ENCODE assay signal across 8 cellular contexts in genomic region chr2:221572821-221573429, GRCh38. TPM values are rescaled to one million over a fixed set of nuclear protein-coding genes. Genes with fewer than 3 reads are reported as not detected.
DNase-seq lines count a peak whose midpoint lies in the region; ATAC-seq and TF ChIP-seq lines count a peak whose summit lies in the region.

No MANE protein-coding gene starts in this region.

- no peak for TF ChIP-seq CTCF in cardiac muscle cell (IDR thresholded peaks at IDR 0.05; ENCODE audit: low read depth, low read length)

- ATAC-seq in GM18511 (IDR thresholded peaks at IDR 0.05; ENCODE audit: unreplicated experiment), result peak; percentile 32
- ATAC-seq in HG02970 (IDR thresholded peaks at IDR 0.05; ENCODE audit: low FRiP score, unreplicated experiment), result peak; percentile 20
- ATAC-seq in activated naive CD4-positive, alpha-beta T cell treated with anti-CD3 and anti-CD28 coated beads, Interleukin-2, amount 50 U/mL, for 72 hours, result peak; percentile 44 to 45

- no peaks in the 10 kb centered on the region for H3K27me3 ChIP-seq in cardiac muscle cell

- peaks cover 8% of the 10 kb centered on the region for H3K4me1 ChIP-seq in cardiac muscle cell (ENCODE audit: low read depth)

- no peaks in the 10 kb centered on the region for H3K9me3 ChIP-seq in cardiac muscle cell (ENCODE audit: low read depth)

- H3K27ac ChIP-seq in cardiac muscle cell, result peak overlapping the region; percentile 45

- H3K9me3 Mint-ChIP-seq in activated naive CD4-positive, alpha-beta T cell treated with anti-CD3 and anti-CD28 coated beads, Interleukin-2, amount 50 U/mL, for 72 hours, result no peaks in the 10 kb centered on the region

- DNase-seq in A172 (ENCODE audit: low spot score) (peak; percentile 35), NCI-H774 (lab: John Stamatoyannopoulos, UW) (peak; percentile 42), cardiac muscle cell (ENCODE audit: low read depth in 1 of 2, low spot score in 1 of 2) (peak in 1 of 2 donors; percentile 66), pons (ENCODE audit: low spot score) (peak; percentile 28), NCI-H2107 (lab: John Stamatoyannopoulos, UW) (no peak)
- peak in 1 of 2 donors; percentile 52 for DNase-seq in activated naive CD4-positive, alpha-beta T cell treated with anti-CD3 and anti-CD28 coated beads, Interleukin-2, amount 50 U/mL, for 72 hours (ENCODE audit: low spot score in 2 of 2)

- H3K4me3 ChIP-seq in cardiac muscle cell, result peak overlapping the region; percentile 58

- H3K36me3 ChIP-seq in cardiac muscle cell, result no peaks in the 10 kb centered on the region

- H3K27ac Mint-ChIP-seq in activated naive CD4-positive, alpha-beta T cell treated with anti-CD3 and anti-CD28 coated beads, Interleukin-2, amount 50 U/mL, for 72 hours, result no peak overlapping the region

- peaks cover 0 to 24% of the 10 kb centered on the region in 2 donors for H3K36me3 Mint-ChIP-seq in activated naive CD4-positive, alpha-beta T cell treated with anti-CD3 and anti-CD28 coated beads, Interleukin-2, amount 50 U/mL, for 72 hours

RNA-seq across cellular contexts. Expression of gene EPHA4, which starts 0.8 kb away (rescaled TPM):
- total RNA-seq in A172 (2014; rRNA removed; shearing (Covaris generic)), result 28.1 and 32.9 TPM in 2 replicates
- total RNA-seq in activated naive CD4-positive, alpha-beta T cell treated with anti-CD3 and anti-CD28 coated beads, Interleukin-2, amount 50 U/mL, for 72 hours, result 1 to 10 TPM in 1 of 2 donors, under 1 TPM in 1; 0.73 to 5.2 TPM
- 58.0 and 70.2 TPM in 2 replicates for total RNA-seq in cardiac muscle cell
- polyA plus RNA-seq in cardiac muscle cell, result 21.2 and 27.1 TPM in 2 replicates
